1 cellular context compared by ENCODE assay signal in the genomic region with DNA sequence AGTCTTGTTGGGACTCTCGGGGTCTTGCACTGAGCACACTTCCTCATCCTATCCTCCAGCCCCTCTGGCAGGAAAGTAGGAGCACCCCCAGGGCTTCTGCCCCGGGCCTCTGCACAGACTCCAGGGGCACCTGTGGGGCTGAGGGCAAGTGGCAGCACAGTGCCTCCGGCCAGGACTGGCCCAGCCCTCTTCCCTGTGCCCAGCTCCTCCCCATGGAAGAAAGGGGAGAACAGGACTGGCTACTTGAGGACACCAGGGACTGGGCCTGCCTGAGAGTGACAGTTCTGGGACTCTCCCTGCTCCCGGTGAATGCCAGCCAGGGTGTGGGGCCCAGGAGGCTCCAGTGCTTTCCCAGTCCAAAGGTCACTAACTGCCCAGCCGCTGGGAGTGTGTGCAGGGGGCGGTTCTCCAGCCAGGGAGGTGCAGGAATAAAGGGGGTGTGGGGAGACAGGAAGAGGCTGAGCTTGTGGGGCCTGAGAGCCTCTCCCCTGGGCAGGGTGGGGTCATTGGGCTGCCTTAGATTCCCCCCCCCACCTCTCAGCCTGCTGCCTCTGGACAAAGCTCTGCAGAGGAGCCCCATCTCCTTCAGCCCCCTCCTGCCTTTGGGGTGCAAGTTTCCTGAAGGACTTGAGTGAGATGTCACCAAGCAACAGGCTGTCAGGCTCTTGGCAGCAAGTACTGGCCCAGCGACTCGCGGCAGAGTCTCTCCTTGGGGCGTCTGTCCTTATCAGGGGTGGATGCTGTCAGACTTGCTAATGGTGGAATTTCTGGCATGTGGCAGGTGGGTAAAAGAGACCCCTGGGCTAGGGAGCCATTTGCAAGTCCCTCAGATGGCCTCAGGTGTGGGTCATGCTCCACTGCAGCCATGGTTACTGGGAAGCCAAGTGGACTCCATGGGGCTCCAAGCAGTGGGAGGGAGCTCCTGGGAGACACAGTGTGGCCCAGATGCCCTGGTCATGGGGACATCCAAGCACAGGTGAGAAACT.
TF ChIP-seq lines count a peak whose summit lies in the region.

No MANE protein-coding gene starts in this region.

TF ChIP-seq in HepG2, 621 proteins besides CTCF, POLR2A, EP300 and RAD21 (continued from another document and continues in another):
- TF ChIP-seq, protein P1, sequence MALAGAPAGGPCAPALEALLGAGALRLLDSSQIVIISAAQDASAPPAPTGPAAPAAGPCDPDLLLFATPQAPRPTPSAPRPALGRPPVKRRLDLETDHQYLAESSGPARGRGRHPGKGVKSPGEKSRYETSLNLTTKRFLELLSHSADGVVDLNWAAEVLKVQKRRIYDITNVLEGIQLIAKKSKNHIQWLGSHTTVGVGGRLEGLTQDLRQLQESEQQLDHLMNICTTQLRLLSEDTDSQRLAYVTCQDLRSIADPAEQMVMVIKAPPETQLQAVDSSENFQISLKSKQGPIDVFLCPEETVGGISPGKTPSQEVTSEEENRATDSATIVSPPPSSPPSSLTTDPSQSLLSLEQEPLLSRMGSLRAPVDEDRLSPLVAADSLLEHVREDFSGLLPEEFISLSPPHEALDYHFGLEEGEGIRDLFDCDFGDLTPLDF (CRISPR knock-in tag; IDR thresholded peaks at IDR 0.05): no peak
- TF ChIP-seq ZFP36L1 (CRISPR knock-in tag; IDR thresholded peaks at IDR 0.05) (peak; percentile 84; the same call in 1 of the 2 replicates), ZNF782 (CRISPR knock-in tag; IDR thresholded peaks at IDR 0.05; ENCODE audit: borderline replicate concordance) (no peak), SETDB1 (CRISPR knock-in tag; IDR thresholded peaks at IDR 0.05; ENCODE audit: borderline replicate concordance) (no peak), SMARCC2 (IDR thresholded peaks at IDR 0.05) (no peak), RBFOX2 (IDR thresholded peaks at IDR 0.05; ENCODE audit: low read depth, low read length) (peak; percentile 86), ZIK1 (CRISPR knock-in tag; IDR thresholded peaks at IDR 0.05; ENCODE audit: borderline replicate concordance, low read depth) (0 out of 2 replicates have a peak, but pooled peaks have one; percentile 34), NR1H2 (CRISPR knock-in tag; IDR thresholded peaks at IDR 0.05; ENCODE audit: borderline replicate concordance, low read depth) (no peak), CREB1 (IDR thresholded peaks at IDR 0.05) (0 out of 2 replicates have a peak, but pooled peaks have one; percentile 24), CREB1 (CRISPR knock-in tag; IDR thresholded peaks at IDR 0.05) (no peak), ZNF432 (CRISPR knock-in tag; IDR thresholded peaks at IDR 0.05; ENCODE audit: borderline replicate concordance) (no peak), ZNF136 (CRISPR knock-in tag; IDR thresholded peaks at IDR 0.05; ENCODE audit: low read depth) (no peak), SMAD9 (CRISPR knock-in tag; IDR thresholded peaks at IDR 0.05) (no peak), MED1 (CRISPR knock-in tag; IDR thresholded peaks at IDR 0.05) (peak; percentile 93), CREM (IDR thresholded peaks at IDR 0.05) (peak; percentile 63), CREM (CRISPR knock-in tag; IDR thresholded peaks at IDR 0.05) (no peak), MZF1 (CRISPR knock-in tag; IDR thresholded peaks at IDR 0.05; ENCODE audit: borderline replicate concordance) (peak; percentile 71; the same call in 1 of the 2 replicates), GATAD1 (CRISPR knock-in tag; IDR thresholded peaks at IDR 0.05) (peak; percentile 69), ZNF737 (CRISPR knock-in tag; IDR thresholded peaks at IDR 0.05; ENCODE audit: borderline replicate concordance) (no peak), HIVEP1 (CRISPR knock-in tag; IDR thresholded peaks at IDR 0.05) (peak; percentile 94), ZNF496 (CRISPR knock-in tag; IDR thresholded peaks at IDR 0.05; ENCODE audit: insufficient replicate concordance) (no peak), SIN3B (IDR thresholded peaks at IDR 0.05; ENCODE audit: low read length) (no peak), FOXA3 (CRISPR knock-in tag; IDR thresholded peaks at IDR 0.05) (peak; percentile 75), ZNF382 (CRISPR knock-in tag; IDR thresholded peaks at IDR 0.05; ENCODE audit: borderline replicate concordance) (no peak), ZNF446 (CRISPR knock-in tag; IDR thresholded peaks at IDR 0.05) (0 out of 2 replicates have a peak, but pooled peaks have one; percentile 47), KLF11 (CRISPR knock-in tag; IDR thresholded peaks at IDR 0.05) (peak; percentile 25; the same call in 1 of the 2 replicates), ZFP36L2 (CRISPR knock-in tag; IDR thresholded peaks at IDR 0.05) (no peak), ZSCAN21 (CRISPR knock-in tag; IDR thresholded peaks at IDR 0.05; ENCODE audit: borderline replicate concordance) (peak; percentile 82; the same call in 1 of the 2 replicates), NFKB2 (CRISPR knock-in tag; IDR thresholded peaks at IDR 0.05; ENCODE audit: borderline replicate concordance) (peak; percentile 60; the same call in 1 of the 2 replicates), TP53 (CRISPR knock-in tag; conservative IDR thresholded peaks at IDR 0.05) (0 out of 2 replicates have a peak, but pooled peaks have one; percentile 56), GPN1 (CRISPR knock-in tag; IDR thresholded peaks at IDR 0.05; ENCODE audit: borderline replicate concordance) (no peak), ZNF234 (CRISPR knock-in tag; conservative IDR thresholded peaks at IDR 0.05) (no peak), HNRNPUL1 (IDR thresholded peaks at IDR 0.05; ENCODE audit: low read depth, low read length) (no peak), FOXK1 (CRISPR knock-in tag; IDR thresholded peaks at IDR 0.05; ENCODE audit: borderline replicate concordance, low read depth) (peak; percentile 53), PAWR (CRISPR knock-in tag; IDR thresholded peaks at IDR 0.05; ENCODE audit: borderline replicate concordance) (no peak), PITX1 (CRISPR knock-in tag; IDR thresholded peaks at IDR 0.05) (peak; percentile 89), FLYWCH1 (CRISPR knock-in tag; IDR thresholded peaks at IDR 0.05) (no peak), SMARCE1 (IDR thresholded peaks at IDR 0.05; ENCODE audit: borderline replicate concordance) (no peak), ZNF10 (CRISPR knock-in tag; IDR thresholded peaks at IDR 0.05; ENCODE audit: borderline replicate concordance, low read depth) (no peak), ZNF607 (CRISPR knock-in tag; IDR thresholded peaks at IDR 0.05; ENCODE audit: borderline replicate concordance) (no peak; the same call in none of the 2 replicates), ATAD3A (CRISPR knock-in tag; IDR thresholded peaks at IDR 0.05) (no peak), FOXP1 (IDR thresholded peaks at IDR 0.05) (no peak), FOXP1 (CRISPR knock-in tag; IDR thresholded peaks at IDR 0.05) (peak; percentile 77), LCORL (IDR thresholded peaks at IDR 0.05) (no peak), LCORL (CRISPR knock-in tag; IDR thresholded peaks at IDR 0.05) (peak; percentile 78), HOXA9 (CRISPR knock-in tag; IDR thresholded peaks at IDR 0.05; ENCODE audit: borderline replicate concordance) (peak; percentile 62; the same call in 1 of the 2 replicates), ZNF350 (CRISPR knock-in tag; IDR thresholded peaks at IDR 0.05; ENCODE audit: borderline replicate concordance, low read depth) (peak; percentile 86; the same call in 1 of the 2 replicates), ZNF230 (CRISPR knock-in tag; IDR thresholded peaks at IDR 0.05) (no peak), SAFB2 (CRISPR knock-in tag; IDR thresholded peaks at IDR 0.05; ENCODE audit: borderline replicate concordance, low read depth) (no peak), ZNF713 (CRISPR knock-in tag; IDR thresholded peaks at IDR 0.05) (0 out of 2 replicates have a peak, but pooled peaks have one; percentile 76)
- TF ChIP-seq, protein P2, sequence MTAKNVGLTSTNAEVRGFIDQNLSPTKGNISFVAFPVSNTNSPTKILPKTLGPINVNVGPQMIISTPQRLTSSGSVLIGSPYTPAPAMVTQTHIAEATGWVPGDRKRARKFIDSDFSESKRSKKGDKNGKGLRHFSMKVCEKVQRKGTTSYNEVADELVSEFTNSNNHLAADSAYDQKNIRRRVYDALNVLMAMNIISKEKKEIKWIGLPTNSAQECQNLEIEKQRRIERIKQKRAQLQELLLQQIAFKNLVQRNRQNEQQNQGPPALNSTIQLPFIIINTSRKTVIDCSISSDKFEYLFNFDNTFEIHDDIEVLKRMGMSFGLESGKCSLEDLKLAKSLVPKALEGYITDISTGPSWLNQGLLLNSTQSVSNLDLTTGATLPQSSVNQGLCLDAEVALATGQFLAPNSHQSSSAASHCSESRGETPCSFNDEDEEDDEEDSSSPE (CRISPR knock-in tag; IDR thresholded peaks at IDR 0.05): no peak; the same call in 1 of the 2 replicates
- TF ChIP-seq, protein P3, sequence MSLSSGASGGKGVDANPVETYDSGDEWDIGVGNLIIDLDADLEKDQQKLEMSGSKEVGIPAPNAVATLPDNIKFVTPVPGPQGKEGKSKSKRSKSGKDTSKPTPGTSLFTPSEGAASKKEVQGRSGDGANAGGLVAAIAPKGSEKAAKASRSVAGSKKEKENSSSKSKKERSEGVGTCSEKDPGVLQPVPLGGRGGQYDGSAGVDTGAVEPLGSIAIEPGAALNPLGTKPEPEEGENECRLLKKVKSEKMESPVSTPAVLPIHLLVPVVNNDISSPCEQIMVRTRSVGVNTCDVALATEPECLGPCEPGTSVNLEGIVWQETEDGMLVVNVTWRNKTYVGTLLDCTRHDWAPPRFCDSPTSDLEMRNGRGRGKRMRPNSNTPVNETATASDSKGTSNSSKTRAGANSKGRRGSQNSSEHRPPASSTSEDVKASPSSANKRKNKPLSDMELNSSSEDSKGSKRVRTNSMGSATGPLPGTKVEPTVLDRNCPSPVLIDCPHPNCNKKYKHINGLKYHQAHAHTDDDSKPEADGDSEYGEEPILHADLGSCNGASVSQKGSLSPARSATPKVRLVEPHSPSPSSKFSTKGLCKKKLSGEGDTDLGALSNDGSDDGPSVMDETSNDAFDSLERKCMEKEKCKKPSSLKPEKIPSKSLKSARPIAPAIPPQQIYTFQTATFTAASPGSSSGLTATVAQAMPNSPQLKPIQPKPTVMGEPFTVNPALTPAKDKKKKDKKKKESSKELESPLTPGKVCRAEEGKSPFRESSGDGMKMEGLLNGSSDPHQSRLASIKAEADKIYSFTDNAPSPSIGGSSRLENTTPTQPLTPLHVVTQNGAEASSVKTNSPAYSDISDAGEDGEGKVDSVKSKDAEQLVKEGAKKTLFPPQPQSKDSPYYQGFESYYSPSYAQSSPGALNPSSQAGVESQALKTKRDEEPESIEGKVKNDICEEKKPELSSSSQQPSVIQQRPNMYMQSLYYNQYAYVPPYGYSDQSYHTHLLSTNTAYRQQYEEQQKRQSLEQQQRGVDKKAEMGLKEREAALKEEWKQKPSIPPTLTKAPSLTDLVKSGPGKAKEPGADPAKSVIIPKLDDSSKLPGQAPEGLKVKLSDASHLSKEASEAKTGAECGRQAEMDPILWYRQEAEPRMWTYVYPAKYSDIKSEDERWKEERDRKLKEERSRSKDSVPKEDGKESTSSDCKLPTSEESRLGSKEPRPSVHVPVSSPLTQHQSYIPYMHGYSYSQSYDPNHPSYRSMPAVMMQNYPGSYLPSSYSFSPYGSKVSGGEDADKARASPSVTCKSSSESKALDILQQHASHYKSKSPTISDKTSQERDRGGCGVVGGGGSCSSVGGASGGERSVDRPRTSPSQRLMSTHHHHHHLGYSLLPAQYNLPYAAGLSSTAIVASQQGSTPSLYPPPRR (CRISPR knock-in tag; IDR thresholded peaks at IDR 0.05; ENCODE audit: borderline replicate concordance): peak; percentile 70; the same call in 1 of the 2 replicates
- TF ChIP-seq, protein P4, sequence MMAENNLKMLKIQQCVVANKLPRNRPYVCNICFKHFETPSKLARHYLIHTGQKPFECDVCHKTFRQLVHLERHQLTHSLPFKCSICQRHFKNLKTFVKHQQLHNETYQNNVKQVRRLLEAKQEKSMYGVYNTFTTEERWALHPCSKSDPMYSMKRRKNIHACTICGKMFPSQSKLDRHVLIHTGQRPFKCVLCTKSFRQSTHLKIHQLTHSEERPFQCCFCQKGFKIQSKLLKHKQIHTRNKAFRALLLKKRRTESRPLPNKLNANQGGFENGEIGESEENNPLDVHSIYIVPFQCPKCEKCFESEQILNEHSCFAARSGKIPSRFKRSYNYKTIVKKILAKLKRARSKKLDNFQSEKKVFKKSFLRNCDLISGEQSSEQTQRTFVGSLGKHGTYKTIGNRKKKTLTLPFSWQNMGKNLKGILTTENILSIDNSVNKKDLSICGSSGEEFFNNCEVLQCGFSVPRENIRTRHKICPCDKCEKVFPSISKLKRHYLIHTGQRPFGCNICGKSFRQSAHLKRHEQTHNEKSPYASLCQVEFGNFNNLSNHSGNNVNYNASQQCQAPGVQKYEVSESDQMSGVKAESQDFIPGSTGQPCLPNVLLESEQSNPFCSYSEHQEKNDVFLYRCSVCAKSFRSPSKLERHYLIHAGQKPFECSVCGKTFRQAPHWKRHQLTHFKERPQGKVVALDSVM (CRISPR knock-in tag; IDR thresholded peaks at IDR 0.05): peak; percentile 69; the same call in 1 of the 2 replicates
- TF ChIP-seq, protein P5, sequence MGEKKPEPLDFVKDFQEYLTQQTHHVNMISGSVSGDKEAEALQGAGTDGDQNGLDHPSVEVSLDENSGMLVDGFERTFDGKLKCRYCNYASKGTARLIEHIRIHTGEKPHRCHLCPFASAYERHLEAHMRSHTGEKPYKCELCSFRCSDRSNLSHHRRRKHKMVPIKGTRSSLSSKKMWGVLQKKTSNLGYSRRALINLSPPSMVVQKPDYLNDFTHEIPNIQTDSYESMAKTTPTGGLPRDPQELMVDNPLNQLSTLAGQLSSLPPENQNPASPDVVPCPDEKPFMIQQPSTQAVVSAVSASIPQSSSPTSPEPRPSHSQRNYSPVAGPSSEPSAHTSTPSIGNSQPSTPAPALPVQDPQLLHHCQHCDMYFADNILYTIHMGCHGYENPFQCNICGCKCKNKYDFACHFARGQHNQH (CRISPR knock-in tag; IDR thresholded peaks at IDR 0.05): peak; percentile 89
- TF ChIP-seq, protein P6, sequence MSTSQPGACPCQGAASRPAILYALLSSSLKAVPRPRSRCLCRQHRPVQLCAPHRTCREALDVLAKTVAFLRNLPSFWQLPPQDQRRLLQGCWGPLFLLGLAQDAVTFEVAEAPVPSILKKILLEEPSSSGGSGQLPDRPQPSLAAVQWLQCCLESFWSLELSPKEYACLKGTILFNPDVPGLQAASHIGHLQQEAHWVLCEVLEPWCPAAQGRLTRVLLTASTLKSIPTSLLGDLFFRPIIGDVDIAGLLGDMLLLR (CRISPR knock-in tag; IDR thresholded peaks at IDR 0.05): no peak
- TF ChIP-seq, protein P7, sequence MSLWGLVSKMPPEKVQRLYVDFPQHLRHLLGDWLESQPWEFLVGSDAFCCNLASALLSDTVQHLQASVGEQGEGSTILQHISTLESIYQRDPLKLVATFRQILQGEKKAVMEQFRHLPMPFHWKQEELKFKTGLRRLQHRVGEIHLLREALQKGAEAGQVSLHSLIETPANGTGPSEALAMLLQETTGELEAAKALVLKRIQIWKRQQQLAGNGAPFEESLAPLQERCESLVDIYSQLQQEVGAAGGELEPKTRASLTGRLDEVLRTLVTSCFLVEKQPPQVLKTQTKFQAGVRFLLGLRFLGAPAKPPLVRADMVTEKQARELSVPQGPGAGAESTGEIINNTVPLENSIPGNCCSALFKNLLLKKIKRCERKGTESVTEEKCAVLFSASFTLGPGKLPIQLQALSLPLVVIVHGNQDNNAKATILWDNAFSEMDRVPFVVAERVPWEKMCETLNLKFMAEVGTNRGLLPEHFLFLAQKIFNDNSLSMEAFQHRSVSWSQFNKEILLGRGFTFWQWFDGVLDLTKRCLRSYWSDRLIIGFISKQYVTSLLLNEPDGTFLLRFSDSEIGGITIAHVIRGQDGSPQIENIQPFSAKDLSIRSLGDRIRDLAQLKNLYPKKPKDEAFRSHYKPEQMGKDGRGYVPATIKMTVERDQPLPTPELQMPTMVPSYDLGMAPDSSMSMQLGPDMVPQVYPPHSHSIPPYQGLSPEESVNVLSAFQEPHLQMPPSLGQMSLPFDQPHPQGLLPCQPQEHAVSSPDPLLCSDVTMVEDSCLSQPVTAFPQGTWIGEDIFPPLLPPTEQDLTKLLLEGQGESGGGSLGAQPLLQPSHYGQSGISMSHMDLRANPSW (CRISPR knock-in tag; IDR thresholded peaks at IDR 0.05; ENCODE audit: borderline replicate concordance): peak; percentile 94; the same call in 1 of the 2 replicates
